Comparison of ENCODE assay signal across 8 cellular contexts in the genomic region with DNA sequence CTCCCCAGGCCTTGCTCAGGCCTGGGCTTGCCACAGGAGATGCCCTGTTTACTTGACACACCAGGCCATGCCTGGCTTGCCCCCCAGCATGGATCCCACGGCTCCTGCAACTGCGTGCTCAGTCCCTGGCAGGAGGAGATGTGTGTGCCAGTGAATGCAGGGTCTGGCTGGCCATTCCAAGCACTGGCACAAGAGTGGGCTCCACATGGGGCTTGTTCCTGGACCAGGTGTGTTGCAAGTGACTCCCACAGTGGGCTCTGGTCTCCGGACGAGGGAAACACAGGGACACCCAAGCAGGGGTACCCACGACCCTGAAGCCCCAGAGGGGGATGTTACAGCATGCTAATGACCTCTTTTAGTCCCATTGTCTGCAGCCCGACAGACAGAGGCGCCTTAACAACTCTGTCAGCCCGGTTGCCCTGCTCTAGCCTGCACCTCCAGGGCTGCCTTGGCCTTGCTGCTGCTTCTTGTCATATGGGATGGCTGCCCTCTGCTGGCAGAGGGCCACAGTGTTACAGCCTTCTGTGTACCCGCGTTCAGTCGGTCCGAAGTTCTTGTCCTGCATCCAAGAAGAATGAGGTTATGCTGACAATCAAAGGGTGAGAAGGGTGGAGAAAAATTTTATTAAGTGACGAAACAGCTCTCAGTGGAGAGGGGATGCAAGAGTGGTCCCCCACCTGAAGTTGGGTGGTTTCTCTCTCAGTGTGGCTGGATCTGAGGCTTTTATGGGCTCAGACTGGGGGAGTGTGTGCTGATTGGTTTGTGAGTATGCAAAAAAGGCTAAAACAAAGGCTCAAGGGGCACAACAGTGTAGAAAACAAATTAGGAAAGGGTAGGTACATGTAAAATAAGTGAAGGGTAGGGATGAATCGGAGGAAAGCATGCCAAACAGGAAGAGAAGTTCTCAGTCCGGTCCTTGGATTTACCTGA.
A peak's percentile ranks its signal among the peaks of the same experiment; 100 is the strongest.
DNase-seq lines count a peak whose midpoint lies in the region; FAIRE-seq lines count a peak whose summit lies in the region.

No MANE protein-coding gene starts in this region.

- H3K27me3 ChIP-seq in small intestine (ENCODE audit: control insufficient read depth in 2 of 2, insufficient read depth in 2 of 2, low read length in 2 of 2): no peaks in the 10 kb centered on the region

- no peak for FAIRE-seq in small intestine (lab: Jason Lieb, UNC)

- H3K9me3 ChIP-seq in small intestine (ENCODE audit: control insufficient read depth, low read depth): no peaks in the 10 kb centered on the region

- H3K4me3 ChIP-seq in small intestine (ENCODE audit: low read depth in 1 of 2, low read length in 2 of 2): no peak overlapping the region

- H3K27ac ChIP-seq in small intestine (ENCODE audit: low read depth in 1 of 2, low read length in 1 of 2): no peak overlapping the region

- no peaks in the 10 kb centered on the region for H3K36me3 ChIP-seq in small intestine (ENCODE audit: control insufficient read depth in 2 of 2, insufficient read depth in 2 of 2, low read length in 2 of 2)

- 93 to 96% (median 94%) methylated on average over 15 of the region's 15 CpGs for WGBS in small intestine, 3 donors

- peak; percentile 38 for DNase-seq in SIG-M5 treated with dmso at 0.1 percent for 504 hours (lab: John Stamatoyannopoulos, UW; ENCODE audit: unreplicated experiment)
- no peak for DNase-seq in SIG-M5 (lab: John Stamatoyannopoulos, UW)
- peak; percentile 11 for DNase-seq in NCI-H226
- DNase-seq in activated T-cell treated with anti-CD3 and anti-CD28 coated beads for 48 hours (ENCODE audit: low read depth): peak; percentile 40
- peak; percentile 14 for DNase-seq in glomerular endothelial cell (ENCODE audit: extremely low read depth, low read depth, low spot score)
- DNase-seq in small intestine: peak; percentile 59
- DNase-seq in NCI-H1048 (lab: John Stamatoyannopoulos, UW): no peak
- no peak for DNase-seq in NCI-H1092 (lab: John Stamatoyannopoulos, UW)

- H3K4me1 ChIP-seq in small intestine (ENCODE audit: control insufficient read depth in 2 of 2, insufficient read depth in 1 of 2, low read depth in 1 of 2, low read length in 1 of 2): no peaks in the 10 kb centered on the region

Comparison
In these comparisons a context has a peak if more than half of its experiments do, and no peak if none do; other contexts are left out.
1. DNase-seq: peak in SIG-M5 treated with dmso at 0.1 percent for 504 hours (single experiment), NCI-H226 (single experiment), activated T-cell treated with anti-CD3 and anti-CD28 coated beads for 48 hours (single experiment), glomerular endothelial cell (single experiment) and small intestine (single experiment); none in SIG-M5 (single experiment), NCI-H1048 (single experiment) and NCI-H1092 (single experiment).